In genomic region chr5:95846554-95847260, GRCh38 we compare ENCODE assay signal across 8 cellular contexts. TPM values are rescaled to one million over a fixed set of nuclear protein-coding genes. Genes with fewer than 3 reads are reported as not detected.
DNase-seq lines count a peak whose midpoint lies in the region; ATAC-seq, FAIRE-seq and TF ChIP-seq lines count a peak whose summit lies in the region.

No MANE protein-coding gene starts in this region.

- BruUV-seq in mammary epithelial cell (replicated peaks; lab: Mats Ljungman, UMichigan): no TSS peak

- TF ChIP-seq CTCF in GM13977 (IDR thresholded peaks at IDR 0.05; ENCODE audit: extremely low read depth, insufficient read depth, missing control alignments) (peak; percentile 93), WI38 (IDR thresholded peaks at IDR 0.05; ENCODE audit: low read depth, low read length) (peak; percentile 78), mammary epithelial cell (conservative IDR thresholded peaks at IDR 0.05 in 1 of 2, IDR thresholded peaks at IDR 0.05 in 1 of 2; ENCODE audit: extremely low read depth in 1 of 2, insufficient read depth in 1 of 2, low read depth in 1 of 2, low read length in 2 of 2) (peak; percentile 96 to 97), keratinocyte (optimal IDR thresholded peaks at IDR 0.05 in 1 of 3, IDR thresholded peaks at IDR 0.05 in 1 of 3, conservative IDR thresholded peaks at IDR 0.05 in 1 of 3; ENCODE audit: extremely low read depth in 1 of 3, insufficient read depth in 2 of 3, low read length in 3 of 3) (peak; percentile 82 to 95 (median 94))

- no peak overlapping the region for H3K9ac ChIP-seq in mammary epithelial cell (ENCODE audit: insufficient read depth, low read length)
- no peak overlapping the region for H3K9ac ChIP-seq in keratinocyte (ENCODE audit: control insufficient read depth, extremely low read depth, insufficient read depth, low read length)

- H3K4me2 ChIP-seq in mammary epithelial cell (ENCODE audit: insufficient read depth, low read depth, low read length) (peak overlapping the region; percentile 14), keratinocyte (ENCODE audit: control insufficient read depth, extremely low read depth, insufficient read depth, low read depth, low read length) (peak overlapping the region; percentile 46)

- H2AFZ ChIP-seq in mammary epithelial cell (ENCODE audit: low read depth, low read length): peak overlapping the region; percentile 83
- peak overlapping the region; percentile 68 for H2AFZ ChIP-seq in keratinocyte (ENCODE audit: control insufficient read depth, low read length)

- H4K20me1 ChIP-seq in mammary epithelial cell (ENCODE audit: insufficient read depth, low read length) (no peaks in the 10 kb centered on the region), keratinocyte (ENCODE audit: control insufficient read depth, extremely low read depth, insufficient read depth, low read length) (no peaks in the 10 kb centered on the region)

- H3K36me3 ChIP-seq in mammary epithelial cell (ENCODE audit: insufficient read depth, low read length) (no peaks in the 10 kb centered on the region), keratinocyte (ENCODE audit: control insufficient read depth in 2 of 2, extremely low read depth in 1 of 2, insufficient read depth in 2 of 2, low read length in 2 of 2) (no peaks in the 10 kb centered on the region)

- peak; percentile 54 for ATAC-seq in HG02943 (IDR thresholded peaks at IDR 0.05; ENCODE audit: low read depth, unreplicated experiment)

- dilution Hi-C loops in mammary epithelial cell (cut with HindIII; ENCODE audit: low sequenced_read_pairs) (loop anchor here (25.0 kb wide), 1 partner anchor 184 kb away; no protein-coding TSS in a partner anchor), keratinocyte (cut with MboI; ENCODE audit: extremely low pct_ligation_motif_present, low sequenced_read_pairs) (no loop called here)

- no peak overlapping the region for H3K27ac ChIP-seq in mammary epithelial cell (ENCODE audit: insufficient read depth, low read depth, low read length)
- H3K27ac ChIP-seq in keratinocyte (ENCODE audit: control insufficient read depth, insufficient read depth, low read length): no peak overlapping the region

- in situ Hi-C loops in GM13977 (cut with MboI; ENCODE audit: low pct_unique_long_range_greater_than_20kb, low sequenced_read_pairs, unreplicated experiment): loop anchor here (5.0 to 10.0 kb wide), 2 partner anchors 64 to 182 kb away; no protein-coding TSS in a partner anchor
- in situ Hi-C loops in mammary epithelial cell (cut with MboI; ENCODE audit: low sequenced_read_pairs in 2 of 2): loop anchor here (5.0 kb wide), 3 partner anchors 64 to 184 kb away; no protein-coding TSS in a partner anchor

- peaks cover 7% of the 10 kb centered on the region for H3K4me1 ChIP-seq in mammary epithelial cell (ENCODE audit: insufficient read depth, low read length)
- H3K4me1 ChIP-seq in keratinocyte (ENCODE audit: control insufficient read depth, extremely low read depth, insufficient read depth, low read length): peaks cover 7% of the 10 kb centered on the region

- 62% methylated on average over 7 of the region's 7 CpGs for WGBS in mammary epithelial cell (ENCODE audit: low coverage, missing lambda C conversion rate)

- H3K79me2 ChIP-seq in mammary epithelial cell (ENCODE audit: insufficient read depth, low read length) (no peaks in the 10 kb centered on the region), keratinocyte (ENCODE audit: control insufficient read depth, insufficient read depth, low read length) (no peaks in the 10 kb centered on the region)

- no peak overlapping the region for H3K4me3 ChIP-seq in WI38 (ENCODE audit: low read depth, low read length)
- no peak overlapping the region for H3K4me3 ChIP-seq in mammary epithelial cell (replicated peaks in 1 of 3; ENCODE audit: insufficient read depth in 1 of 3, low read depth in 2 of 3, low read length in 3 of 3)
- H3K4me3 ChIP-seq in keratinocyte (ENCODE audit: control insufficient read depth in 2 of 3, extremely low read depth in 1 of 3, insufficient read depth in 2 of 3, low read depth in 1 of 3, low read length in 3 of 3): peak overlapping the region in 1 of 3 experiments; percentile 21

- FAIRE-seq in A204.1 (lab: Jason Lieb, UNC): peak; percentile 55
- peak; percentile 84 for FAIRE-seq in keratinocyte (lab: Jason Lieb, UNC)

- DNase-seq in GM13977 (ENCODE audit: low spot score) (peak; percentile 82), NCI-H2107 (lab: John Stamatoyannopoulos, UW) (peak; percentile 5), mammary epithelial cell (peak; percentile 67), keratinocyte (ENCODE audit: low read depth, low spot score) (peak; percentile 60)
- peak; percentile 54 to 62 for DNase-seq in stimulated activated CD4-positive, alpha-beta T cell treated with anti-CD3 and anti-CD28 coated beads, Interleukin-4, amount 100 ng/mL, for 4 hours

- CTCF ChIA-PET in mammary epithelial cell (lab: Charles Lee; ENCODE audit: low non-redundant PET): interaction anchor here (0.6 to 1.6 kb wide), 3 partner anchors 66 to 754 kb away, joined by 3 to 9 read pairs (median 6); no protein-coding TSS in a partner anchor

- no peaks in the 10 kb centered on the region for H3K27me3 ChIP-seq in mammary epithelial cell (ENCODE audit: insufficient read depth, low read length)
- H3K27me3 ChIP-seq in keratinocyte (ENCODE audit: control insufficient read depth, extremely low read depth, insufficient read depth, low read length): no peaks in the 10 kb centered on the region

- H3K9me1 ChIP-seq in keratinocyte (ENCODE audit: control insufficient read depth, extremely low read depth, insufficient read depth, low read length): no peaks in the 10 kb centered on the region

- no peaks in the 10 kb centered on the region for H3K9me3 ChIP-seq in mammary epithelial cell (replicated peaks; ENCODE audit: insufficient read depth, low read length)
- no peaks in the 10 kb centered on the region for H3K9me3 ChIP-seq in keratinocyte (ENCODE audit: control insufficient read depth, low read depth, low read length)

- intact Hi-C loops in mammary epithelial cell (cut with micrococcal nuclease): loop anchor here (1.0 to 5.0 kb wide), 4 partner anchors 65 to 289 kb away; partner anchors contain the start of gene ARSK

RNA-seq across cellular contexts. Expression of gene GLRX, which starts 24.2 kb away (rescaled TPM):
- total RNA-seq in mammary epithelial cell: 1 to 10 TPM; 3.5 to 8.3 TPM
- 8.4 TPM for polyA plus RNA-seq in mammary epithelial cell
- not detected for polyA minus RNA-seq in mammary epithelial cell
- polyA plus RNA-seq in keratinocyte: 9.8 to 32.4 TPM (median 15.6 TPM) in 3 replicates
- 50.0 TPM for polyA plus RNA-seq in keratinocyte (2011; ENCODE audit: low read depth)
- 14.9 and 17.6 TPM in 2 replicates for polyA plus RNA-seq in keratinocyte (2011; cell fraction: cytosol; rRNA removed)
- polyA plus RNA-seq in keratinocyte (2011; cell fraction: nucleus; rRNA removed): 8.6 and 10.4 TPM in 2 replicates
- 12.5 and 112 TPM in 2 replicates for polyA plus RNA-seq in keratinocyte (2012; ENCODE audit: low replicate concordance)
- polyA minus RNA-seq in keratinocyte: 1.9 to 12.0 TPM (median 11.0 TPM) in 3 replicates
- not detected for polyA minus RNA-seq in keratinocyte (2011; cell fraction: cytosol; rRNA and poly(A)+ RNA removed)
- 5.9 and 7.2 TPM in 2 replicates for polyA minus RNA-seq in keratinocyte (2011; cell fraction: nucleus; rRNA and poly(A)+ RNA removed)

Comparison
In these comparisons a context has a peak if more than half of its experiments do, and no peak if none do; other contexts are left out.
1. DNase-seq: peak in every context shown above with its lines; median percentile 82 in GM13977; 67 in mammary epithelial cell; 60 in keratinocyte; 58 in stimulated activated CD4-positive, alpha-beta T cell treated with anti-CD3 and anti-CD28 coated beads, Interleukin-4, amount 100 ng/mL, for 4 hours; 5 in NCI-H2107.